8 cellular contexts compared by ENCODE assay signal in genomic region chr15:56245871-56246814, GRCh38. TPM values are rescaled to one million over a fixed set of nuclear protein-coding genes. Genes with fewer than 3 reads are reported as not detected.
A peak's percentile ranks its signal among the peaks of the same experiment; 100 is the strongest.
DNase-seq lines count a peak whose midpoint lies in the region; ATAC-seq and TF ChIP-seq lines count a peak whose summit lies in the region.

No MANE protein-coding gene starts in this region.

- H3K27ac Mint-ChIP-seq in CD14-positive monocyte: peak overlapping the region; percentile 81 to 93 (median 90)
- peak overlapping the region; percentile 96 for H3K27ac Mint-ChIP-seq in activated CD4-positive, alpha-beta T cell treated with anti-CD3 and anti-CD28 coated beads for 36 hours

- peak overlapping the region; percentile 77 to 96 for H3K4me3 Mint-ChIP-seq in CD14-positive monocyte
- peak overlapping the region; percentile 80 for H3K4me3 Mint-ChIP-seq in activated CD4-positive, alpha-beta T cell treated with anti-CD3 and anti-CD28 coated beads for 36 hours

- peaks cover 38% of the 10 kb centered on the region for H3K4me1 Mint-ChIP-seq in CD14-positive monocyte
- peaks cover 20% of the 10 kb centered on the region for H3K4me1 Mint-ChIP-seq in activated CD4-positive, alpha-beta T cell treated with anti-CD3 and anti-CD28 coated beads for 36 hours

- H3K27ac ChIP-seq in coronary artery (peak overlapping the region in 1 of 2 donors; percentile 50), liver (ENCODE audit: low read depth in 1 of 2, low read length in 2 of 2) (peak overlapping the region; percentile 26 to 29)

- no peaks in the 10 kb centered on the region for H3K27me3 ChIP-seq in liver (ENCODE audit: control insufficient read depth in 4 of 4, insufficient read depth in 4 of 4, low read length in 3 of 4)

- no peaks in the 10 kb centered on the region for H3K9me3 ChIP-seq in liver (ENCODE audit: control insufficient read depth in 4 of 4, low read length in 3 of 4)

- POLR2A ChIA-PET in activated CD4-positive, alpha-beta T cell treated with anti-CD3 and anti-CD28 coated beads for 36 hours (lab: Charles Lee): no interaction called here

- no peaks in the 10 kb centered on the region for H3K36me3 Mint-ChIP-seq in CD14-positive monocyte
- no peaks in the 10 kb centered on the region for H3K36me3 Mint-ChIP-seq in activated CD4-positive, alpha-beta T cell treated with anti-CD3 and anti-CD28 coated beads for 36 hours (ENCODE audit: low read depth)

- intact Hi-C loops in CD14-positive monocyte (cut with micrococcal nuclease): no loop called here
- intact Hi-C loops in activated CD4-positive, alpha-beta T cell treated with anti-CD3 and anti-CD28 coated beads for 36 hours (cut with DNase I, micrococcal nuclease): loop anchor here (1.0 to 10.0 kb wide), 12 partner anchors 116 to 1461 kb away; partner anchors contain the start of genes NEDD4 (in 1 of the 2), POLR2M (in 1 of the 2), RSL24D1 (in 1 of the 2) and TEX9 (in 1 of the 2)

- H3K9me3 Mint-ChIP-seq in CD14-positive monocyte: no peaks in the 10 kb centered on the region
- H3K9me3 Mint-ChIP-seq in activated CD4-positive, alpha-beta T cell treated with anti-CD3 and anti-CD28 coated beads for 36 hours (ENCODE audit: low read depth): no peaks in the 10 kb centered on the region

- 1% methylated on average over 15 of the region's 15 CpGs for WGBS in liver

- CTCF ChIA-PET in activated CD4-positive, alpha-beta T cell treated with anti-CD3 and anti-CD28 coated beads for 36 hours (lab: Charles Lee): interaction anchor here (0.6 to 2.8 kb wide), 16 partner anchors 10 to 331 kb away, joined by 3 to 8 read pairs (median 4); no protein-coding TSS in a partner anchor

- peak overlapping the region; percentile 93 for H3K4me3 ChIP-seq in coronary artery
- H3K4me3 ChIP-seq in liver (ENCODE audit: low read depth in 1 of 3, low read length in 3 of 3): peak overlapping the region; percentile 34 to 48 (median 48)

- peaks cover 0 to 2% (median 0%) of the 10 kb centered on the region in 3 donors for H3K27me3 Mint-ChIP-seq in CD14-positive monocyte (ENCODE audit: low read depth in 3 of 3)
- no peaks in the 10 kb centered on the region for H3K27me3 Mint-ChIP-seq in activated CD4-positive, alpha-beta T cell treated with anti-CD3 and anti-CD28 coated beads for 36 hours

- peak overlapping the region in 1 of 2 donors; percentile 39 for H3K9ac ChIP-seq in liver (ENCODE audit: low read depth in 1 of 2, low read length in 2 of 2)

- peak; percentile 92 to 94 for TF ChIP-seq RAD21 in liver (IDR thresholded peaks at IDR 0.05)

- DNase-seq in CD14-positive monocyte (ENCODE audit: low spot score) (peak; percentile 84), NCI-H524 (lab: John Stamatoyannopoulos, UW) (peak; percentile 91 to 96), coronary artery (ENCODE audit: low spot score) (peak; percentile 90)
- DNase-seq in activated CD4-positive, alpha-beta T cell treated with anti-CD3 and anti-CD28 coated beads for 36 hours: peak; percentile 94
- DNase-seq in stimulated activated CD4-positive, alpha-beta T cell treated with anti-CD3 and anti-CD28 coated beads, Interleukin-4, amount 100 ng/mL, for 24 hours: peak; percentile 91

- TF ChIP-seq CTCF in CD14-positive monocyte (IDR thresholded peaks at IDR 0.05) (peak; percentile 100), coronary artery (IDR thresholded peaks at IDR 0.05) (peak; percentile 89), liver (IDR thresholded peaks at IDR 0.05; ENCODE audit: low read depth, low read length, missing input control) (peak; percentile 100)

- peak; percentile 61 for ATAC-seq in GM19324 (IDR thresholded peaks at IDR 0.05; ENCODE audit: low FRiP score, unreplicated experiment)
- ATAC-seq in HG03457 (IDR thresholded peaks at IDR 0.05; ENCODE audit: unreplicated experiment): peak; percentile 64
- ATAC-seq in activated CD4-positive, alpha-beta T cell treated with anti-CD3 and anti-CD28 coated beads for 36 hours: peak; percentile 66

- H3K36me3 ChIP-seq in liver (ENCODE audit: control insufficient read depth in 4 of 4, insufficient read depth in 3 of 4, low read depth in 1 of 4, low read length in 3 of 4): no peaks in the 10 kb centered on the region

- H3K4me1 ChIP-seq in liver (ENCODE audit: control insufficient read depth in 4 of 4, insufficient read depth in 4 of 4, low read length in 3 of 4): peaks cover 5 to 39% (median 20%) of the 10 kb centered on the region in 4 donors

TF ChIP-seq in liver, 16 proteins besides CTCF, POLR2A, EP300 and RAD21:
- TF ChIP-seq RXRA (IDR thresholded peaks at IDR 0.05): peak; percentile 21 to 66
- TF ChIP-seq HNF4G (IDR thresholded peaks at IDR 0.05): no peak
- peak; percentile 17 for TF ChIP-seq NR2F2 (IDR thresholded peaks at IDR 0.05)
- peak; percentile 46 for TF ChIP-seq REST (IDR thresholded peaks at IDR 0.05)
- peak; percentile 39 to 57 for TF ChIP-seq HNF4A (conservative IDR thresholded peaks at IDR 0.05)
- peak; percentile 24 to 35 for TF ChIP-seq GABPA (IDR thresholded peaks at IDR 0.05 in 1 of 2, conservative IDR thresholded peaks at IDR 0.05 in 1 of 2)
- no peak for TF ChIP-seq FOXA2 (IDR thresholded peaks at IDR 0.05)
- peak; percentile 31 for TF ChIP-seq MAX (IDR thresholded peaks at IDR 0.05)
- peak; percentile 91 for TF ChIP-seq YY1 (IDR thresholded peaks at IDR 0.05)
- peak; percentile 41 for TF ChIP-seq ATF3 (IDR thresholded peaks at IDR 0.05)
- no peak for TF ChIP-seq FOXA1 (IDR thresholded peaks at IDR 0.05)
- TF ChIP-seq ZBTB33 (IDR thresholded peaks at IDR 0.05): no peak
- peak; percentile 50 for TF ChIP-seq SP1 (IDR thresholded peaks at IDR 0.05)
- TF ChIP-seq JUND (IDR thresholded peaks at IDR 0.05): peak in 1 of 2 donors; percentile 22
- TF ChIP-seq EGR1 (IDR thresholded peaks at IDR 0.05; ENCODE audit: low read depth in 2 of 2): no peak
- no peak for TF ChIP-seq TAF1 (conservative IDR thresholded peaks at IDR 0.05)

RNA-seq across cellular contexts. Expression of gene RFX7, which starts 2.5 kb away (rescaled TPM):
- polyA plus RNA-seq in CD14-positive monocyte (1 to 10 TPM; 1.0 to 1.2 TPM), liver (1 to 10 TPM; 1.3 TPM)
- total RNA-seq in activated CD4-positive, alpha-beta T cell treated with anti-CD3 and anti-CD28 coated beads for 36 hours: 10 to 100 TPM; 24.0 to 31.4 TPM
- 1 to 10 TPM; 2.4 to 4.2 TPM for total RNA-seq in liver

Comparison
In these comparisons a context has a peak if more than half of its experiments do, and no peak if none do; other contexts are left out.
1. RNA of gene RFX7, which starts 2.5 kb away (total RNA-seq): 24.0 to 31.4 TPM in activated CD4-positive, alpha-beta T cell treated with anti-CD3 and anti-CD28 coated beads for 36 hours; 2.4 to 4.2 TPM in liver; every median in the first group is over 4 times any median in the second.
2. intact Hi-C loops: an anchor here in activated CD4-positive, alpha-beta T cell treated with anti-CD3 and anti-CD28 coated beads for 36 hours (1.0 to 10.0 kb wide); none called in CD14-positive monocyte.
3. Peak in every context shown above with its lines, with median percentiles within 50 percentile points of each other: DNase-seq, CTCF ChIP-seq and ATAC-seq.